Comparison of ENCODE assay signal across 1 cellular context in the genomic region with DNA sequence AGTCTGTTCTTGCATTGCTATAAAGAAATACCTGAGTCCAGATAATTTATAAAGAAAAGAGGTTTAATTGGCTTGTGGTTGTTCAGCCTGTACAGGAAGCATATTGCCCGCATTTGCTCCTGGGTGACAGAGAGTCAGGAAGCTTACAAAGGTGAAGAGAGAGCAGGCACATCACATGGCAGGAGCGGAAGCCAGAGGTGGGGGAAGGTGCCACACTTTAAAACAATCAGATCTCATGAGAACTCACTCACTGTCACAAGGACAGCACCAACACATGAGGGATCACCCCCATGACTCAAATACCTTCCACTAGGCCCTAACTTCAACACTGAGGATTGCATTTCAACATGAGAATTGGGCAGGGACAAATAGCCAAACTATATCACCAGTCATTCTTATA.
TF ChIP-seq lines count a peak whose summit lies in the region.

No MANE protein-coding gene starts in this region.

TF ChIP-seq in HepG2, 621 proteins besides CTCF, POLR2A, EP300 and RAD21 (continued from another document):
- TF ChIP-seq, protein P1, sequence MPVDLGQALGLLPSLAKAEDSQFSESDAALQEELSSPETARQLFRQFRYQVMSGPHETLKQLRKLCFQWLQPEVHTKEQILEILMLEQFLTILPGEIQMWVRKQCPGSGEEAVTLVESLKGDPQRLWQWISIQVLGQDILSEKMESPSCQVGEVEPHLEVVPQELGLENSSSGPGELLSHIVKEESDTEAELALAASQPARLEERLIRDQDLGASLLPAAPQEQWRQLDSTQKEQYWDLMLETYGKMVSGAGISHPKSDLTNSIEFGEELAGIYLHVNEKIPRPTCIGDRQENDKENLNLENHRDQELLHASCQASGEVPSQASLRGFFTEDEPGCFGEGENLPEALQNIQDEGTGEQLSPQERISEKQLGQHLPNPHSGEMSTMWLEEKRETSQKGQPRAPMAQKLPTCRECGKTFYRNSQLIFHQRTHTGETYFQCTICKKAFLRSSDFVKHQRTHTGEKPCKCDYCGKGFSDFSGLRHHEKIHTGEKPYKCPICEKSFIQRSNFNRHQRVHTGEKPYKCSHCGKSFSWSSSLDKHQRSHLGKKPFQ (CRISPR knock-in tag; IDR thresholded peaks at IDR 0.05; ENCODE audit: insufficient replicate concordance): no peak
- TF ChIP-seq, protein P2, sequence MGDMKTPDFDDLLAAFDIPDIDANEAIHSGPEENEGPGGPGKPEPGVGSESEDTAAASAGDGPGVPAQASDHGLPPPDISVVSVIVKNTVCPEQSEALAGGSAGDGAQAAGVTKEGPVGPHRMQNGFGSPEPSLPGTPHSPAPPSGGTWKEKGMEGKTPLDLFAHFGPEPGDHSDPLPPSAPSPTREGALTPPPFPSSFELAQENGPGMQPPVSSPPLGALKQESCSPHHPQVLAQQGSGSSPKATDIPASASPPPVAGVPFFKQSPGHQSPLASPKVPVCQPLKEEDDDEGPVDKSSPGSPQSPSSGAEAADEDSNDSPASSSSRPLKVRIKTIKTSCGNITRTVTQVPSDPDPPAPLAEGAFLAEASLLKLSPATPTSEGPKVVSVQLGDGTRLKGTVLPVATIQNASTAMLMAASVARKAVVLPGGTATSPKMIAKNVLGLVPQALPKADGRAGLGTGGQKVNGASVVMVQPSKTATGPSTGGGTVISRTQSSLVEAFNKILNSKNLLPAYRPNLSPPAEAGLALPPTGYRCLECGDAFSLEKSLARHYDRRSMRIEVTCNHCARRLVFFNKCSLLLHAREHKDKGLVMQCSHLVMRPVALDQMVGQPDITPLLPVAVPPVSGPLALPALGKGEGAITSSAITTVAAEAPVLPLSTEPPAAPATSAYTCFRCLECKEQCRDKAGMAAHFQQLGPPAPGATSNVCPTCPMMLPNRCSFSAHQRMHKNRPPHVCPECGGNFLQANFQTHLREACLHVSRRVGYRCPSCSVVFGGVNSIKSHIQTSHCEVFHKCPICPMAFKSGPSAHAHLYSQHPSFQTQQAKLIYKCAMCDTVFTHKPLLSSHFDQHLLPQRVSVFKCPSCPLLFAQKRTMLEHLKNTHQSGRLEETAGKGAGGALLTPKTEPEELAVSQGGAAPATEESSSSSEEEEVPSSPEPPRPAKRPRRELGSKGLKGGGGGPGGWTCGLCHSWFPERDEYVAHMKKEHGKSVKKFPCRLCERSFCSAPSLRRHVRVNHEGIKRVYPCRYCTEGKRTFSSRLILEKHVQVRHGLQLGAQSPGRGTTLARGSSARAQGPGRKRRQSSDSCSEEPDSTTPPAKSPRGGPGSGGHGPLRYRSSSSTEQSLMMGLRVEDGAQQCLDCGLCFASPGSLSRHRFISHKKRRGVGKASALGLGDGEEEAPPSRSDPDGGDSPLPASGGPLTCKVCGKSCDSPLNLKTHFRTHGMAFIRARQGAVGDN (CRISPR knock-in tag; IDR thresholded peaks at IDR 0.05): no peak
- TF ChIP-seq ADNP (CRISPR knock-in tag; IDR thresholded peaks at IDR 0.05) (no peak), ZNF772 (CRISPR knock-in tag; IDR thresholded peaks at IDR 0.05) (no peak), ZNF263 (CRISPR knock-in tag; IDR thresholded peaks at IDR 0.05) (no peak), WIZ (CRISPR knock-in tag; IDR thresholded peaks at IDR 0.05) (no peak), POGZ (CRISPR knock-in tag; IDR thresholded peaks at IDR 0.05) (no peak), RBM22 (optimal IDR thresholded peaks at IDR 0.05; ENCODE audit: low read length) (no peak), ZNF652 (CRISPR knock-in tag; IDR thresholded peaks at IDR 0.05; ENCODE audit: borderline replicate concordance, low read depth) (no peak)
- TF ChIP-seq, protein P3, sequence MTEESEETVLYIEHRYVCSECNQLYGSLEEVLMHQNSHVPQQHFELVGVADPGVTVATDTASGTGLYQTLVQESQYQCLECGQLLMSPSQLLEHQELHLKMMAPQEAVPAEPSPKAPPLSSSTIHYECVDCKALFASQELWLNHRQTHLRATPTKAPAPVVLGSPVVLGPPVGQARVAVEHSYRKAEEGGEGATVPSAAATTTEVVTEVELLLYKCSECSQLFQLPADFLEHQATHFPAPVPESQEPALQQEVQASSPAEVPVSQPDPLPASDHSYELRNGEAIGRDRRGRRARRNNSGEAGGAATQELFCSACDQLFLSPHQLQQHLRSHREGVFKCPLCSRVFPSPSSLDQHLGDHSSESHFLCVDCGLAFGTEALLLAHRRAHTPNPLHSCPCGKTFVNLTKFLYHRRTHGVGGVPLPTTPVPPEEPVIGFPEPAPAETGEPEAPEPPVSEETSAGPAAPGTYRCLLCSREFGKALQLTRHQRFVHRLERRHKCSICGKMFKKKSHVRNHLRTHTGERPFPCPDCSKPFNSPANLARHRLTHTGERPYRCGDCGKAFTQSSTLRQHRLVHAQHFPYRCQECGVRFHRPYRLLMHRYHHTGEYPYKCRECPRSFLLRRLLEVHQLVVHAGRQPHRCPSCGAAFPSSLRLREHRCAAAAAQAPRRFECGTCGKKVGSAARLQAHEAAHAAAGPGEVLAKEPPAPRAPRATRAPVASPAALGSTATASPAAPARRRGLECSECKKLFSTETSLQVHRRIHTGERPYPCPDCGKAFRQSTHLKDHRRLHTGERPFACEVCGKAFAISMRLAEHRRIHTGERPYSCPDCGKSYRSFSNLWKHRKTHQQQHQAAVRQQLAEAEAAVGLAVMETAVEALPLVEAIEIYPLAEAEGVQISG (CRISPR knock-in tag; IDR thresholded peaks at IDR 0.05): no peak
TF ChIP-seq in HepG2: peak in this region for 0.
